ENCODE assay signal across 12 cellular contexts in genomic region chr1:166086113-166086908, GRCh38.
"Had no signal": no experiment of that assay in that cellular context is flagged by ENCODE, and none has a peak within 500 bp of the region (broad histone marks: within the 10 kb centered on the region; RNA-seq: fewer than 3 reads in every experiment).

No MANE protein-coding gene starts in this region.

- DNase-seq: activated CD4-positive, alpha-beta memory T cell treated with anti-CD3 and anti-CD28 coated beads, Interleukin-2, amount 10 ng/mL, durations not matched to agents 7 days and 5 days; activated T-cell treated with anti-CD3 and anti-CD28 coated beads, Interleukin-2, amount 50 U/mL, for 72 hours; aorta; colonic mucosa; effector CD8-positive, alpha-beta T cell; pancreas; stimulated activated CD4-positive, alpha-beta T cell treated with anti-CD3 and anti-CD28 coated beads, Interleukin-15, amount 100 ng/mL, for 24 hours; stimulated activated CD4-positive, alpha-beta T cell treated with anti-CD3 and anti-CD28 coated beads, Interleukin-4, amount 100 ng/mL, for 24 hours; stimulated activated naive CD8-positive, alpha-beta T cell treated with anti-CD3 and anti-CD28 coated beads, Interleukin-15, amount 100 ng/mL, for 72 hours; testis had no signal

- H3K27me3 ChIP-seq: colonic mucosa, hepatocyte, pancreas, testis had no signal

- H3K4me3 ChIP-seq: colonic mucosa, hepatocyte, pancreas, testis had no signal

- H3K9me3 ChIP-seq: colonic mucosa, pancreas, testis had no signal

- ATAC-seq: activated CD4-positive, CD25-positive, alpha-beta regulatory T cell treated with anti-CD3 and anti-CD28 coated beads, Interleukin-2, amount 50 U/mL, for 24 hours; activated T-cell treated with anti-CD3 and anti-CD28 coated beads, Interleukin-2, amount 50 U/mL, for 72 hours; pancreas; stimulated activated naive CD8-positive, alpha-beta T cell treated with anti-CD3 and anti-CD28 coated beads, Interleukin-15, amount 100 ng/mL, for 72 hours had no signal

- H3K4me1 ChIP-seq: colonic mucosa, pancreas had no signal

- H3K27ac ChIP-seq: colonic mucosa, hepatocyte, pancreas, testis had no signal

- H3K36me3 ChIP-seq: colonic mucosa, pancreas had no signal
